Comparison of ENCODE assay signal across 1 cellular context in genomic region chr6:122714059-122714458, GRCh38.
TF ChIP-seq lines count a peak whose summit lies in the region.

No MANE protein-coding gene starts in this region.

TF ChIP-seq in K562, 482 proteins besides CTCF, POLR2A, EP300 and RAD21 (continued from another document):
- peak; percentile 20; the same call in 1 of the 2 replicates for TF ChIP-seq ZNF592 (IDR thresholded peaks at IDR 0.05)
TF ChIP-seq in K562: peak in this region for 2.
